8 cellular contexts compared by ENCODE assay signal in genomic region chr7:134701272-134701671, GRCh38. TPM values are rescaled to one million over a fixed set of nuclear protein-coding genes. Genes with fewer than 3 reads are reported as not detected.
DNase-seq lines count a peak whose midpoint lies in the region; ATAC-seq, FAIRE-seq and TF ChIP-seq lines count a peak whose summit lies in the region.

No MANE protein-coding gene starts in this region.

- RAD21 ChIA-PET in HCT116 (lab: Charles Lee; ENCODE audit: low non-redundant PET in 1 of 2, low total read pairs in 2 of 2, uncharacterized antibody in 2 of 2, unreplicated experiment in 2 of 2), result no interaction called here

- no peaks in the 10 kb centered on the region for H3K4me1 ChIP-seq in HCT116 (ENCODE audit: control insufficient read depth in 1 of 2, insufficient read depth in 2 of 2, low read length in 2 of 2)
- peaks cover 2 to 33% (median 30%) of the 10 kb centered on the region in 4 donors for H3K4me1 ChIP-seq in liver (ENCODE audit: control insufficient read depth in 4 of 4, insufficient read depth in 4 of 4, low read length in 3 of 4)

- FAIRE-seq in D721Med (lab: Jason Lieb, UNC), result no peak

- TF ChIP-seq CTCF in D721Med (IDR thresholded peaks at IDR 0.05; ENCODE audit: insufficient read depth, missing control alignments) (peak; percentile 38), HCT116 (IDR thresholded peaks at IDR 0.05 in 2 of 3, conservative IDR thresholded peaks at IDR 0.05 in 1 of 3; ENCODE audit: borderline replicate concordance in 1 of 3, insufficient read depth in 1 of 3, low read depth in 2 of 3, low read length in 2 of 3) (peak; percentile 38 to 53 (median 47); a peak in 5 of 6 replicates), liver (IDR thresholded peaks at IDR 0.05; ENCODE audit: low read depth, low read length, missing input control) (peak; percentile 18)

- no peak overlapping the region for H3K4me2 ChIP-seq in HCT116 (ENCODE audit: low read length)

- H3K9ac ChIP-seq in HCT116 (ENCODE audit: low read length) (no peak overlapping the region), liver (ENCODE audit: low read depth in 1 of 2, low read length in 2 of 2) (no peak overlapping the region)

- H4K20me1 ChIP-seq in HCT116 (ENCODE audit: insufficient read depth), result no peaks in the 10 kb centered on the region

- no peak overlapping the region for H3K27ac ChIP-seq in HCT116 (ENCODE audit: low read depth, low read length)
- H3K27ac ChIP-seq in liver (ENCODE audit: low read depth in 1 of 2, low read length in 2 of 2), result no peak overlapping the region

- CTCF ChIA-PET in HCT116 (lab: Charles Lee), result interaction anchor here (0.7 to 2.3 kb wide), 8 partner anchors 10 to 268 kb away, joined by 3 to 15 read pairs (median 4); no protein-coding TSS in a partner anchor

- H3K27me3 ChIP-seq in HCT116 (ENCODE audit: insufficient read depth, low read length) (no peaks in the 10 kb centered on the region; the same call in 1 of the 2 replicates), liver (ENCODE audit: control insufficient read depth in 4 of 4, insufficient read depth in 4 of 4, low read length in 3 of 4) (no peaks in the 10 kb centered on the region)

- no peaks in the 10 kb centered on the region for H3K79me2 ChIP-seq in HCT116 (ENCODE audit: insufficient read depth, low read length)

- intact Hi-C loops in HCT116 (cut with micrococcal nuclease), result loop anchor here (1.0 kb wide), 1 partner anchor 68 kb away; no protein-coding TSS in a partner anchor

- H3K9me3 ChIP-seq in HCT116 (ENCODE audit: control insufficient read depth in 1 of 2, insufficient read depth in 1 of 2, low read depth in 1 of 2, low read length in 2 of 2) (no peaks in the 10 kb centered on the region), liver (ENCODE audit: control insufficient read depth in 4 of 4, low read length in 3 of 4) (no peaks in the 10 kb centered on the region)

- POLR2A ChIA-PET in HCT116 (lab: Charles Lee), result no interaction called here

- ATAC-seq in HCT116, result peak; percentile 79
- ATAC-seq in HG03280 (IDR thresholded peaks at IDR 0.05; ENCODE audit: unreplicated experiment), result no peak
- ATAC-seq in GM21619 (IDR thresholded peaks at IDR 0.05; ENCODE audit: unreplicated experiment), result no peak
- no peak for ATAC-seq in HG02840 (IDR thresholded peaks at IDR 0.05; ENCODE audit: low FRiP score, unreplicated experiment)

- no peak overlapping the region for H2AFZ ChIP-seq in HCT116 (ENCODE audit: low read depth, low read length, poor library complexity, severe bottlenecking)

- H3K9me2 ChIP-seq in HCT116 (ENCODE audit: insufficient read depth), result no peaks in the 10 kb centered on the region

- H3K4me3 ChIP-seq in HCT116 (replicated peaks in 1 of 2; ENCODE audit: low read depth in 1 of 2, low read length in 2 of 2), result no peak overlapping the region
- H3K4me3 ChIP-seq in liver (ENCODE audit: low read depth in 1 of 3, low read length in 3 of 3), result no peak overlapping the region

- 68% methylated on average over 2 of the region's 2 CpGs for WGBS in liver

- H3K36me3 ChIP-seq in HCT116 (ENCODE audit: control insufficient read depth in 1 of 2, insufficient read depth in 2 of 2, low read length in 2 of 2), result no peaks in the 10 kb centered on the region
- H3K36me3 ChIP-seq in liver (ENCODE audit: control insufficient read depth in 4 of 4, insufficient read depth in 3 of 4, low read depth in 1 of 4, low read length in 3 of 4), result no peaks in the 10 kb centered on the region

- BruUV-seq in HCT116 (replicated peaks; lab: Mats Ljungman, UMichigan), result no TSS peak

- DNase-seq in D721Med (ENCODE audit: insufficient read length, low spot score), result no peak
- no peak for DNase-seq in HCT116 (ENCODE audit: low read depth, low spot score)
- DNase-seq in activated CD4-positive, alpha-beta T cell treated with anti-CD3 and anti-CD28 coated beads, Interleukin-2, amount 50 U/mL, for 1 hour, result peak; percentile 15
- no peak for DNase-seq in KG1 (lab: John Stamatoyannopoulos, UW)

- TF ChIP-seq POLR2A in HCT116 (IDR thresholded peaks at IDR 0.05; ENCODE audit: borderline replicate concordance, extremely low read depth, insufficient read depth, insufficient read length), result no peak

- TF ChIP-seq RAD21 in HCT116 (IDR thresholded peaks at IDR 0.05; ENCODE audit: low read depth) (peak; percentile 56), liver (IDR thresholded peaks at IDR 0.05) (peak; percentile 45 to 61)

TF ChIP-seq in HCT116, 20 proteins besides CTCF, POLR2A, EP300 and RAD21:
- peak; percentile 61 for TF ChIP-seq TCF7L2 (IDR thresholded peaks at IDR 0.05; ENCODE audit: borderline replicate concordance, extremely low read depth, insufficient read depth, insufficient read length)
- TF ChIP-seq ATF3 (IDR thresholded peaks at IDR 0.05), result no peak
TF ChIP-seq in HCT116: peak in this region for 1.

TF ChIP-seq in liver, 16 proteins besides CTCF, POLR2A, EP300 and RAD21:
- TF ChIP-seq SP1 (IDR thresholded peaks at IDR 0.05) (no peak), HNF4G (IDR thresholded peaks at IDR 0.05) (peak; percentile 23), HNF4A (conservative IDR thresholded peaks at IDR 0.05) (peak; percentile 45 to 71), RXRA (IDR thresholded peaks at IDR 0.05) (peak; percentile 36 to 62), NR2F2 (IDR thresholded peaks at IDR 0.05) (no peak)

RNA-seq across cellular contexts. Expression of gene BPGM, which starts 54.6 kb away (rescaled TPM):
- total RNA-seq in HCT116 (2021; ENCODE audit: unreplicated experiment), result 10.0 TPM
- polyA plus RNA-seq in HCT116 (2012), result 3.4 and 4.8 TPM in 2 replicates
- total RNA-seq in liver, result 100 to 1,000 TPM in 1 of 2 donors, 1 to 10 TPM in 1; 8.9 to 250 TPM
- polyA plus RNA-seq in liver, result 1 to 10 TPM; 6.1 to 6.3 TPM
